24 cellular contexts compared by ENCODE assay signal in the genomic region with DNA sequence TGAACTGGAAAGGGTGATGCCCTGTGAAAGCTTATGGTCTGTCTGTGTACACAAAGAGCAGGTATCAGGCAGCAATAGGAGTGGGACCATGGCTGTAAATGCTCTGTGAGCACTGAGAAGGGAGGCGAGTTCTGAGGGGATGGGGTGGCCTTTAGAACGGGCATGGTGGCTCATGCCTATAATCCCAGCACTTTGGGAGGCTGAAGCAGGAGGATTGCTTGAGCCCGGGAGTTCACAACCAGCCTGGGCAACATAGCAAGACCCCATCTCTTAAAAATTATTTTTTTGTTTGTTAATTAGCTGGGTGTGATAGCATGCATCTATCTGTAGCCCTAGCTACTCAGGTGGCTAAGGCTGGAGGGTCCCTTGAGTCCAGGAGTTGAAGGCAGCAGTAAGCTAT.
"Had no signal": no experiment of that assay in that cellular context is flagged by ENCODE, and none has a peak within 500 bp of the region (broad histone marks: within the 10 kb centered on the region; RNA-seq: fewer than 3 reads in every experiment).

No MANE protein-coding gene starts in this region.

- H3K27me3 Mint-ChIP-seq: effector memory CD8-positive, alpha-beta T cell; memory B cell had no signal

- H3K4me3 Mint-ChIP-seq: effector memory CD8-positive, alpha-beta T cell; memory B cell; natural killer cell; stimulated activated effector memory CD8-positive, alpha-beta T cell treated with anti-CD3 and anti-CD28 coated beads, Interleukin-12 subunit alpha, Interleukin-12 subunit beta, amount 100 ng/mL, for 72 hours had no signal

- DNase-seq: cortex of kidney; effector memory CD8-positive, alpha-beta T cell; foreskin fibroblast; gastrocnemius medialis; heart left ventricle; kidney; natural killer cell; sigmoid colon; stimulated activated CD4-positive, alpha-beta T cell treated with anti-CD3 and anti-CD28 coated beads, Interleukin-2, amount 100 ng/mL, for 24 hours; stimulated activated CD4-positive, alpha-beta T cell treated with anti-CD3 and anti-CD28 coated beads, Interleukin-4, amount 100 ng/mL, for 24 hours; stimulated activated naive CD4-positive, alpha-beta T cell treated with Interleukin-2 at 50 U/mL for 16 hours; stomach; thyroid gland; trophoblast cell had no signal

- H3K9me3 Mint-ChIP-seq: effector memory CD8-positive, alpha-beta T cell; memory B cell; natural killer cell; stimulated activated effector memory CD8-positive, alpha-beta T cell treated with anti-CD3 and anti-CD28 coated beads, Interleukin-12 subunit alpha, Interleukin-12 subunit beta, amount 100 ng/mL, for 72 hours had no signal

- H3K27me3 ChIP-seq: gastrocnemius medialis, heart left ventricle, hepatocyte, right atrium auricular region, sigmoid colon, stomach, thyroid gland, vagina had no signal

- ATAC-seq: effector memory CD8-positive, alpha-beta T cell; gastrocnemius medialis; heart left ventricle; left lobe of liver; natural killer cell; stimulated activated effector memory CD8-positive, alpha-beta T cell treated with anti-CD3 and anti-CD28 coated beads, Interleukin-12 subunit alpha, Interleukin-12 subunit beta, amount 100 ng/mL, for 72 hours had no signal

- H3K9me3 ChIP-seq: gastrocnemius medialis, heart left ventricle, neutrophil, prostate gland, right atrium auricular region, sigmoid colon, stomach, thyroid gland, vagina had no signal

- H3K4me3 ChIP-seq: gastrocnemius medialis, heart left ventricle, hepatocyte, lung, prostate gland, right atrium auricular region, sigmoid colon, stomach, thyroid gland, vagina had no signal

- H3K27ac ChIP-seq: gastrocnemius medialis, heart left ventricle, hepatocyte, neutrophil, prostate gland, right atrium auricular region, sigmoid colon, stomach, thyroid gland, vagina had no signal

- H3K36me3 ChIP-seq: neutrophil had no signal

- H3K36me3 Mint-ChIP-seq: natural killer cell had no signal

- H3K27ac Mint-ChIP-seq: memory B cell, natural killer cell had no signal

- FAIRE-seq: endometrium, kidney had no signal

- H2AFZ ChIP-seq: hepatocyte had no signal
